ENCODE assay signal across 12 cellular contexts in the genomic region with DNA sequence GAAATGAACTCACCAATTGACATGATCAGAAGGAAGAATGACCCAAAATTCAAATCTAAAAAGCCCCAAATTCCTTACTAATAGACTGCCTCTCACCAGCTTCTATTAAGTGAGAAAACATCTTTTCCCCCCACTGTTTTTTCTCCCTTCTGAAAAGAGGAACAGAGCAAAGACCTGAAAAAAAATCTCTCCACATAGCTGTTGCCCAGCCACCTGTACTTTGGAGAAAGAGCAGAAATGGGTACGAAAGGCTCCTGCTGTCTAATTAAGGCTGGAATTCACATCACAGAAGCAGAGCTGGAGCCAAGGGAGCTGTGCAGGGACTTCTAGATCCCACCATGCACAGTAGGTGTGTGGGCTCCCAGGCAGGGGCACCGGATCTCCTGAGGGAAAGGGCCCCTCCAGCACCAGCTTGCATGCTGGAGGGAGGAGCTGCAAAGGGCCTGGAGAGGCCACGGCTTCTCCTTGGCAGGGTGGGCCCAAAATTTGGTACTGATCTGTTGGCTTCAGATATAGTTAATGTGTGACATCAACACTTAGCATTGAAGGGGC.
DNase-seq lines count a peak whose midpoint lies in the region; ATAC-seq lines count a peak whose summit lies in the region.
"Had no signal": no experiment of that assay in that cellular context is flagged by ENCODE, and none has a peak within 500 bp of the region (broad histone marks: within the 10 kb centered on the region; RNA-seq: fewer than 3 reads in every experiment).

No MANE protein-coding gene starts in this region.

- H3K27ac ChIP-seq in BLaER1: peak overlapping the region; percentile 45

- H3K4me2 ChIP-seq in BLaER1: peak overlapping the region; percentile 71

- DNase-seq in OCI-M1 (lab: John Stamatoyannopoulos, UW) (peak; percentile 12), AG08395 (ENCODE audit: low spot score) (no peak), activated gamma-delta T cell treated with Interleukin-2 at 50 U/mL for 16 hours (no peak), H4 (ENCODE audit: low spot score) (no peak)
- DNase-seq: effector CD8-positive, alpha-beta T cell; NCI-H187 treated with DMSO at 0.1 percent for 48 hours; stimulated activated CD4-positive, alpha-beta T cell treated with anti-CD3 and anti-CD28 coated beads, Interleukin-2, amount 100 ng/mL, for 48 hours; stimulated activated naive CD4-positive, alpha-beta T cell treated with Interleukin-2 at 50 U/mL for 16 hours had no signal

- no peaks in the 10 kb centered on the region for H3K27me3 ChIP-seq in BLaER1

- 0 out of 2 replicates have a peak, but pooled peaks cover 4% of the 10 kb centered on the region for H3K36me3 ChIP-seq in BLaER1

- peak; percentile 25 for ATAC-seq in GM19395 (IDR thresholded peaks at IDR 0.05; ENCODE audit: unreplicated experiment)
- ATAC-seq in HG02885 (IDR thresholded peaks at IDR 0.05; ENCODE audit: poor library complexity, unreplicated experiment): peak; percentile 33
- ATAC-seq in HG03097 (IDR thresholded peaks at IDR 0.05; ENCODE audit: low FRiP score, unreplicated experiment): no peak

- no peak overlapping the region for H3K4me3 ChIP-seq in BLaER1

- no peaks in the 10 kb centered on the region for H4K20me1 ChIP-seq in BLaER1

- H3K4me1 ChIP-seq in BLaER1: peaks cover 60% of the 10 kb centered on the region

- H3K9me3 ChIP-seq in BLaER1: peaks cover 10% of the 10 kb centered on the region

- 0 out of 2 replicates have a peak overlapping the region, but pooled peaks have one; percentile 11 for H3K9ac ChIP-seq in BLaER1
